In the genomic region with DNA sequence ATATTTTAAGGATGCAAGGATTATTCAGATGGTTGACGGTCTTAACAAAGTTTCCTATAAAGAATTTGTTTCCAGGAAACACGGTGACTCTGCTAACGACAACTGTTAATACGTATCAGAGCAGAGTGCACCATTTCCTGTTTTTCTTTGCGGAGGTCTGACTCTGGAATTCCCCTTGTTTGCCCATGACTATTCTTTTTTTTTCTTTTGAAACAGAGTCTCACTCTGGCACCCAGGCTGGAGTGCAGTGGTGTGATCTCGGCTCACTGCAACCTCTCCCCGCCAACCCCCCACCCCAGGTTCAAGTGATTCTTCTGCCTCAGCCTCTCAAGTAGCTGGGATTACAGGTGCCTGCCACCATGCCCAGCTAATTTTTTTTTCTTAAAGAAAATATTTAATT, we compare ENCODE assay signal across 8 cellular contexts.
DNase-seq lines count a peak whose midpoint lies in the region; ATAC-seq and TF ChIP-seq lines count a peak whose summit lies in the region.

No MANE protein-coding gene starts in this region.

- peaks cover 98% of the 10 kb centered on the region for H3K4me1 ChIP-seq in OCI-LY3 (ENCODE audit: low read length)
- peaks cover 0 to 6% (median 2%) of the 10 kb centered on the region in 4 donors for H3K4me1 ChIP-seq in liver (ENCODE audit: control insufficient read depth in 4 of 4, insufficient read depth in 4 of 4, low read length in 3 of 4)

- no peak for TF ChIP-seq RAD21 in liver (IDR thresholded peaks at IDR 0.05)

- DNase-seq in Caki2 (ENCODE audit: low read depth) (peak; percentile 75), GOT3 (lab: John Stamatoyannopoulos, UW) (no peak), H7 (no peak)
- peak in 3 of 4 experiments; percentile 24 to 42 (median 26) for DNase-seq in activated naive CD4-positive, alpha-beta T cell (lab: John Stamatoyannopoulos, UW)
- DNase-seq in stimulated activated CD8-positive, alpha-beta memory T cell treated with anti-CD3 and anti-CD28 coated beads, Interleukin-7, amount 100 ng/mL, for 4 hours (ENCODE audit: low read depth in 2 of 2), result peak; percentile 63 to 68

- no peak overlapping the region for H2AFZ ChIP-seq in OCI-LY3 (ENCODE audit: low read depth, low read length)

- WGBS in liver, result 50% methylated on average over 7 of the region's 7 CpGs

- peaks cover 98% of the 10 kb centered on the region for H3K79me2 ChIP-seq in OCI-LY3 (ENCODE audit: low read length)

- H3K27ac ChIP-seq in OCI-LY3 (ENCODE audit: low read length) (peak overlapping the region; percentile 88), liver (ENCODE audit: low read depth in 1 of 2, low read length in 2 of 2) (peak overlapping the region; percentile 64 to 69)

- peaks cover 76% of the 10 kb centered on the region for H4K20me1 ChIP-seq in OCI-LY3 (ENCODE audit: insufficient read depth, low read length)

- TF ChIP-seq CTCF in OCI-LY3 (IDR thresholded peaks at IDR 0.05; ENCODE audit: low read depth, low read length), result no peak
- no peak for TF ChIP-seq CTCF in liver (IDR thresholded peaks at IDR 0.05; ENCODE audit: low read depth, low read length, missing input control)

- H3K27me3 ChIP-seq in OCI-LY3 (ENCODE audit: low read depth, low read length), result no peaks in the 10 kb centered on the region
- no peaks in the 10 kb centered on the region for H3K27me3 ChIP-seq in liver (ENCODE audit: control insufficient read depth in 4 of 4, insufficient read depth in 4 of 4, low read length in 3 of 4)
- H3K27me3 ChIP-seq in H7 (ENCODE audit: control insufficient read depth, insufficient read depth, low read length), result no peaks in the 10 kb centered on the region

- ATAC-seq in GM21786 (IDR thresholded peaks at IDR 0.05; ENCODE audit: unreplicated experiment), result peak; percentile 33

- peak overlapping the region; percentile 49; the same call in 1 of the 2 replicates for H3K9ac ChIP-seq in OCI-LY3 (ENCODE audit: low read length)
- H3K9ac ChIP-seq in liver (ENCODE audit: low read depth in 1 of 2, low read length in 2 of 2), result peak overlapping the region in 1 of 2 donors; percentile 9

- H3K36me3 ChIP-seq in OCI-LY3 (replicated peaks; ENCODE audit: low read depth, low read length) (peaks cover 11% of the 10 kb centered on the region), liver (ENCODE audit: control insufficient read depth in 4 of 4, insufficient read depth in 3 of 4, low read depth in 1 of 4, low read length in 3 of 4) (no peaks in the 10 kb centered on the region), H7 (replicated peaks; ENCODE audit: control insufficient read depth, insufficient read depth, low read length) (no peaks in the 10 kb centered on the region)

- in situ Hi-C loops in Caki2 (cut with HindIII; ENCODE audit: low pct_unique_long_range_greater_than_20kb, low sequenced_read_pairs), result no loop called here

- H3K9me3 ChIP-seq in OCI-LY3 (ENCODE audit: insufficient read depth, low read length), result no peaks in the 10 kb centered on the region
- no peaks in the 10 kb centered on the region for H3K9me3 ChIP-seq in liver (ENCODE audit: control insufficient read depth in 4 of 4, low read length in 3 of 4)

- peak overlapping the region; percentile 65 for H3K4me2 ChIP-seq in OCI-LY3 (ENCODE audit: low read length)

- H3K4me3 ChIP-seq in OCI-LY3 (ENCODE audit: low read length), result peak overlapping the region; percentile 35
- no peak overlapping the region for H3K4me3 ChIP-seq in liver (ENCODE audit: low read depth in 1 of 3, low read length in 3 of 3)
- no peak overlapping the region for H3K4me3 ChIP-seq in H7 (ENCODE audit: insufficient read depth, low read depth, low read length)

TF ChIP-seq in liver, 16 proteins besides CTCF, POLR2A, EP300 and RAD21:
- TF ChIP-seq, protein P1, sequence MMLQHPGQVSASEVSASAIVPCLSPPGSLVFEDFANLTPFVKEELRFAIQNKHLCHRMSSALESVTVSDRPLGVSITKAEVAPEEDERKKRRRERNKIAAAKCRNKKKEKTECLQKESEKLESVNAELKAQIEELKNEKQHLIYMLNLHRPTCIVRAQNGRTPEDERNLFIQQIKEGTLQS (IDR thresholded peaks at IDR 0.05), result no peak
- TF ChIP-seq NR2F2 (IDR thresholded peaks at IDR 0.05) (peak; percentile 31), GABPA (IDR thresholded peaks at IDR 0.05 in 1 of 2, conservative IDR thresholded peaks at IDR 0.05 in 1 of 2) (peak in 1 of 2 donors; percentile 28), SP1 (IDR thresholded peaks at IDR 0.05) (peak; percentile 39), FOXA2 (IDR thresholded peaks at IDR 0.05) (no peak)
TF ChIP-seq in liver: peak in this region for 3.

Comparison
In these comparisons a context has a peak if more than half of its experiments do, and no peak if none do; other contexts are left out.
1. DNase-seq: peak in Caki2 (single experiment), activated naive CD4-positive, alpha-beta T cell (3 of 4) and stimulated activated CD8-positive, alpha-beta memory T cell treated with anti-CD3 and anti-CD28 coated beads, Interleukin-7, amount 100 ng/mL, for 4 hours (2 of 2); none in GOT3 (single experiment) and H7 (single experiment).